ENCODE assay signal across 15 cellular contexts in the genomic region with DNA sequence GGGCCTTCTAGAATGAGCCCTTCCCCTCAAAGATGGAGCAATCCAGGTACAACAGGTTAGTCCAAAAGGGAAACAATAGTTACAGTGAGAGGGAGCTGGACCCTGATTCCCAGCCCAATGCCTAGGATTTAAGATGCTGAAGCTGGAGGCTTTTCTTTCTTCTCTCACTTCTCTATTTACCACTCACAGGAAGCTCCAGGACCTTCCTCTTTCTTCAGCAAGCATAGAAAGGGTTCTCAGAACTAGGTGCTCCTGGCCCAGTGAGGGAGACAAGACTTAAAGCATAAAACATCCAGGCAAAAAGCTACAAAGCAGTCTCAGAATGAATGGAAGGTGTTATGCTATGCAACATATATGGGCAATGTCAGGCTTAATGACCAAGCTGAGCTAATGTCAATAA.
"Had no signal": no experiment of that assay in that cellular context is flagged by ENCODE, and none has a peak within 500 bp of the region (broad histone marks: within the 10 kb centered on the region; RNA-seq: fewer than 3 reads in every experiment).

No MANE protein-coding gene starts in this region.

- H3K36me3 ChIP-seq: esophagus squamous epithelium, heart right ventricle, upper lobe of right lung had no signal

- H3K4me3 Mint-ChIP-seq: activated CD4-positive, alpha-beta T cell treated with anti-CD3 and anti-CD28 coated beads, Interleukin-2, amount 10 ng/mL, durations not matched to agents 7 days and 5 days; activated naive CD4-positive, alpha-beta T cell treated with anti-CD3 and anti-CD28 coated beads for 36 hours; activated T-cell treated with anti-CD3 and anti-CD28 coated beads, Interleukin-2, amount 50 U/mL, for 4 hours; nephron; stimulated activated naive B cell treated with anti-CD40 and anti-IgM and Interleukin-4, amounts not matched to agents 10 μg/mL and 1 μg/mL and 100 μg/mL, for 72 hours had no signal

- H3K4me1 ChIP-seq: esophagus squamous epithelium, heart right ventricle had no signal

- H3K4me1 Mint-ChIP-seq: activated CD4-positive, alpha-beta T cell treated with anti-CD3 and anti-CD28 coated beads, Interleukin-2, amount 10 ng/mL, durations not matched to agents 7 days and 5 days had no signal

- H3K9me3 Mint-ChIP-seq: activated CD4-positive, alpha-beta T cell treated with anti-CD3 and anti-CD28 coated beads, Interleukin-2, amount 10 ng/mL, durations not matched to agents 7 days and 5 days; activated naive CD4-positive, alpha-beta T cell treated with anti-CD3 and anti-CD28 coated beads for 36 hours; activated T-cell treated with anti-CD3 and anti-CD28 coated beads, Interleukin-2, amount 50 U/mL, for 4 hours had no signal

- ATAC-seq: activated T-cell treated with anti-CD3 and anti-CD28 coated beads, Interleukin-2, amount 50 U/mL, for 4 hours; heart right ventricle; stimulated activated naive B cell treated with anti-CD40 and anti-IgM and Interleukin-4, amounts not matched to agents 10 μg/mL and 1 μg/mL and 100 μg/mL, for 72 hours; upper lobe of right lung had no signal

- H3K36me3 Mint-ChIP-seq: stimulated activated naive B cell treated with anti-CD40 and anti-IgM and Interleukin-4, amounts not matched to agents 10 μg/mL and 1 μg/mL and 100 μg/mL, for 72 hours had no signal

- H3K27ac ChIP-seq: body of pancreas, esophagus squamous epithelium, heart right ventricle, upper lobe of right lung had no signal

- H3K27me3 Mint-ChIP-seq: activated CD4-positive, alpha-beta T cell treated with anti-CD3 and anti-CD28 coated beads, Interleukin-2, amount 10 ng/mL, durations not matched to agents 7 days and 5 days had no signal

- DNase-seq: activated CD4-positive, alpha-beta T cell treated with anti-CD3 and anti-CD28 coated beads, Interleukin-2, amount 10 ng/mL, durations not matched to agents 7 days and 5 days; activated CD8-positive, alpha-beta memory T cell treated with anti-CD3 and anti-CD28 coated beads, Interleukin-2, amount 50 U/mL, for 4 hours; activated naive CD4-positive, alpha-beta T cell treated with anti-CD3 and anti-CD28 coated beads for 36 hours; activated T-cell treated with anti-CD3 and anti-CD28 coated beads, Interleukin-2, amount 50 U/mL, for 4 hours; body of pancreas; dermis blood vessel endothelial cell; effector memory CD4-positive, alpha-beta T cell; esophagus squamous epithelium; heart right ventricle; midbrain; posterior cingulate gyrus; retina; stimulated activated naive B cell treated with anti-CD40 and anti-IgM and Interleukin-4, amounts not matched to agents 10 μg/mL and 1 μg/mL and 100 μg/mL, for 72 hours; upper lobe of right lung had no signal

- H3K27ac Mint-ChIP-seq: activated CD4-positive, alpha-beta T cell treated with anti-CD3 and anti-CD28 coated beads, Interleukin-2, amount 10 ng/mL, durations not matched to agents 7 days and 5 days; activated naive CD4-positive, alpha-beta T cell treated with anti-CD3 and anti-CD28 coated beads for 36 hours; nephron; stimulated activated naive B cell treated with anti-CD40 and anti-IgM and Interleukin-4, amounts not matched to agents 10 μg/mL and 1 μg/mL and 100 μg/mL, for 72 hours had no signal

- H3K4me3 ChIP-seq: body of pancreas, esophagus squamous epithelium, heart right ventricle, upper lobe of right lung had no signal

- H3K9me3 ChIP-seq: body of pancreas, esophagus squamous epithelium, heart right ventricle, upper lobe of right lung had no signal

- H3K27me3 ChIP-seq: body of pancreas, esophagus squamous epithelium had no signal
